Comparison of ENCODE assay signal across 29 cellular contexts in genomic region chr9:16754662-16755061, GRCh38.
"Had no signal": no experiment of that assay in that cellular context is flagged by ENCODE, and none has a peak within 500 bp of the region (broad histone marks: within the 10 kb centered on the region; RNA-seq: fewer than 3 reads in every experiment).

No MANE protein-coding gene starts in this region.

- H3K27ac ChIP-seq: colonic mucosa, coronary artery, dorsolateral prefrontal cortex, epithelial cell of prostate, esophagus muscularis mucosa, esophagus squamous epithelium, foreskin keratinocyte, gastrocnemius medialis, gastroesophageal sphincter, heart right ventricle had no signal

- H3K4me3 ChIP-seq: colonic mucosa, coronary artery, dorsolateral prefrontal cortex, esophagus muscularis mucosa, esophagus squamous epithelium, gastrocnemius medialis, gastroesophageal sphincter, heart right ventricle, hepatocyte had no signal

- H3K4me3 Mint-ChIP-seq: dendritic cell treated with granulocyte-macrophage colony-stimulating factor and Interleukin-4, amounts not matched to agents 40 ng/mL and 50 ng/mL, for 4 days; effector memory CD8-positive, alpha-beta T cell; endodermal cell had no signal

- H3K27me3 Mint-ChIP-seq: dendritic cell treated with granulocyte-macrophage colony-stimulating factor and Interleukin-4, amounts not matched to agents 40 ng/mL and 50 ng/mL, for 4 days; effector memory CD8-positive, alpha-beta T cell had no signal

- H3K79me2 ChIP-seq: hepatocyte had no signal

- H3K4me2 ChIP-seq: hepatocyte had no signal

- H2AFZ ChIP-seq: hepatocyte had no signal

- H3K4me1 Mint-ChIP-seq: endodermal cell had no signal

- ATAC-seq: effector memory CD8-positive, alpha-beta T cell; esophagus mucosa; foreskin keratinocyte; gastrocnemius medialis; gastroesophageal sphincter; heart right ventricle had no signal

- DNase-seq: colonic mucosa; cortex of kidney; dermis blood vessel endothelial cell; dorsolateral prefrontal cortex; effector CD4-positive, alpha-beta T cell; effector CD8-positive, alpha-beta T cell; effector memory CD4-positive, alpha-beta T cell; effector memory CD8-positive, alpha-beta T cell; endodermal cell; erythroblast; esophagus squamous epithelium; foreskin fibroblast; foreskin keratinocyte; foreskin melanocyte; gastrocnemius medialis; glutamatergic neuron; head of caudate nucleus; heart right ventricle had no signal

- H3K4me1 ChIP-seq: colonic mucosa, esophagus squamous epithelium, foreskin keratinocyte, heart right ventricle had no signal

- H3K9me3 ChIP-seq: colonic mucosa, esophagus muscularis mucosa, esophagus squamous epithelium, gastrocnemius medialis, gastroesophageal sphincter, heart right ventricle had no signal

- FAIRE-seq: colon, endometrium, endothelial cell of umbilical vein, frontal cortex had no signal

- H3K36me3 ChIP-seq: colonic mucosa, esophagus muscularis mucosa, esophagus squamous epithelium, gastrocnemius medialis, gastroesophageal sphincter, heart right ventricle had no signal

- H3K9me3 Mint-ChIP-seq: dendritic cell treated with granulocyte-macrophage colony-stimulating factor and Interleukin-4, amounts not matched to agents 40 ng/mL and 50 ng/mL, for 4 days; endodermal cell had no signal

- H3K27ac Mint-ChIP-seq: dendritic cell treated with granulocyte-macrophage colony-stimulating factor and Interleukin-4, amounts not matched to agents 40 ng/mL and 50 ng/mL, for 4 days; effector memory CD8-positive, alpha-beta T cell; endodermal cell had no signal

- H3K27me3 ChIP-seq: colonic mucosa, esophagus muscularis mucosa, esophagus squamous epithelium, foreskin keratinocyte, gastrocnemius medialis, gastroesophageal sphincter, heart right ventricle, hepatocyte had no signal
